In genomic region chr2:3117650-3118216, GRCh38 we compare ENCODE assay signal across 29 cellular contexts.
"Had no signal": no experiment of that assay in that cellular context is flagged by ENCODE, and none has a peak within 500 bp of the region (broad histone marks: within the 10 kb centered on the region; RNA-seq: fewer than 3 reads in every experiment).

No MANE protein-coding gene starts in this region.

- DNase-seq: activated CD4-positive, alpha-beta T cell treated with anti-CD3 and anti-CD28 coated beads for 4 hours; activated CD4-positive, alpha-beta T cell treated with anti-CD3 and anti-CD28 coated beads, Interleukin-2, amount 50 U/mL, for 48 hours; activated gamma-delta T cell; activated naive CD4-positive, alpha-beta T cell treated with anti-CD3 and anti-CD28 coated beads, Interleukin-2, amount 10 ng/mL, durations not matched to agents 7 days and 5 days; activated naive CD8-positive, alpha-beta T cell treated with anti-CD3 and anti-CD28 coated beads, Interleukin-2, amount 10 ng/mL, durations not matched to agents 7 days and 5 days; foreskin keratinocyte; heart left ventricle; hypothalamus; left lung; lower lobe of right lung; mesenchymal stem cell; natural killer cell; retina; small intestine; stimulated activated CD4-positive, alpha-beta T cell treated with anti-CD3 and anti-CD28 coated beads, Interleukin-1b, Interleukin-23, amount 100 ng/mL, for 48 hours; stimulated activated CD4-positive, alpha-beta T cell treated with anti-CD3 and anti-CD28 coated beads, Interleukin-4, amount 100 ng/mL, for 4 hours; stimulated activated CD8-positive, alpha-beta memory T cell treated with anti-CD3 and anti-CD28 coated beads, Interleukin-4, amount 100 ng/mL, for 48 hours; stimulated activated naive CD8-positive, alpha-beta T cell treated with anti-CD3 and anti-CD28 coated beads, Interleukin-15, amount 100 ng/mL, for 72 hours; thyroid gland had no signal

- H3K4me1 Mint-ChIP-seq: activated naive CD4-positive, alpha-beta T cell treated with anti-CD3 and anti-CD28 coated beads, Interleukin-2, amount 10 ng/mL, durations not matched to agents 7 days and 5 days; activated naive CD8-positive, alpha-beta T cell treated with anti-CD3 and anti-CD28 coated beads, Interleukin-2, amount 10 ng/mL, durations not matched to agents 7 days and 5 days; natural killer cell; stimulated activated memory B cell treated with anti-CD40 and anti-IgM and Interleukin-4, amounts not matched to agents 10 μg/mL and 1 μg/mL and 100 μg/mL, for 72 hours; stimulated activated naive CD8-positive, alpha-beta T cell treated with anti-CD3 and anti-CD28 coated beads, Interleukin-15, amount 100 ng/mL, for 72 hours had no signal

- H3K27me3 Mint-ChIP-seq: activated naive CD4-positive, alpha-beta T cell treated with anti-CD3 and anti-CD28 coated beads, Interleukin-2, amount 10 ng/mL, durations not matched to agents 7 days and 5 days; stimulated activated memory B cell treated with anti-CD40 and anti-IgM and Interleukin-4, amounts not matched to agents 10 μg/mL and 1 μg/mL and 100 μg/mL, for 72 hours; stimulated activated naive CD8-positive, alpha-beta T cell treated with anti-CD3 and anti-CD28 coated beads, Interleukin-15, amount 100 ng/mL, for 72 hours had no signal

- H3K4me3 ChIP-seq: ascending aorta, cardiac muscle cell, coronary artery, heart left ventricle, left lung, lower lobe of right lung, prostate gland, thyroid gland, upper lobe of left lung, vagina had no signal

- H3K27ac ChIP-seq: ascending aorta, cardiac muscle cell, coronary artery, foreskin keratinocyte, heart left ventricle, left lung, lower lobe of right lung, prostate gland, thyroid gland, upper lobe of left lung, vagina had no signal

- H3K36me3 Mint-ChIP-seq: activated naive CD4-positive, alpha-beta T cell treated with anti-CD3 and anti-CD28 coated beads, Interleukin-2, amount 10 ng/mL, durations not matched to agents 7 days and 5 days; activated naive CD8-positive, alpha-beta T cell treated with anti-CD3 and anti-CD28 coated beads, Interleukin-2, amount 10 ng/mL, durations not matched to agents 7 days and 5 days; natural killer cell had no signal

- H3K4me3 Mint-ChIP-seq: activated naive CD4-positive, alpha-beta T cell treated with anti-CD3 and anti-CD28 coated beads, Interleukin-2, amount 10 ng/mL, durations not matched to agents 7 days and 5 days; activated naive CD8-positive, alpha-beta T cell treated with anti-CD3 and anti-CD28 coated beads, Interleukin-2, amount 10 ng/mL, durations not matched to agents 7 days and 5 days; brain; natural killer cell; stimulated activated memory B cell treated with anti-CD40 and anti-IgM and Interleukin-4, amounts not matched to agents 10 μg/mL and 1 μg/mL and 100 μg/mL, for 72 hours; stimulated activated naive CD8-positive, alpha-beta T cell treated with anti-CD3 and anti-CD28 coated beads, Interleukin-15, amount 100 ng/mL, for 72 hours had no signal

- H3K9me3 Mint-ChIP-seq: activated naive CD4-positive, alpha-beta T cell treated with anti-CD3 and anti-CD28 coated beads, Interleukin-2, amount 10 ng/mL, durations not matched to agents 7 days and 5 days; activated naive CD8-positive, alpha-beta T cell treated with anti-CD3 and anti-CD28 coated beads, Interleukin-2, amount 10 ng/mL, durations not matched to agents 7 days and 5 days; natural killer cell had no signal

- H3K27me3 ChIP-seq: ascending aorta, cardiac muscle cell, foreskin keratinocyte, heart left ventricle, left lung, thyroid gland, upper lobe of left lung, vagina had no signal

- H3K4me1 ChIP-seq: ascending aorta, foreskin keratinocyte, heart left ventricle, left lung, lower lobe of right lung, prostate gland, thyroid gland, upper lobe of left lung, vagina had no signal

- H3K27ac Mint-ChIP-seq: activated naive CD4-positive, alpha-beta T cell treated with anti-CD3 and anti-CD28 coated beads, Interleukin-2, amount 10 ng/mL, durations not matched to agents 7 days and 5 days; activated naive CD8-positive, alpha-beta T cell treated with anti-CD3 and anti-CD28 coated beads, Interleukin-2, amount 10 ng/mL, durations not matched to agents 7 days and 5 days; brain; natural killer cell; stimulated activated memory B cell treated with anti-CD40 and anti-IgM and Interleukin-4, amounts not matched to agents 10 μg/mL and 1 μg/mL and 100 μg/mL, for 72 hours; stimulated activated naive CD8-positive, alpha-beta T cell treated with anti-CD3 and anti-CD28 coated beads, Interleukin-15, amount 100 ng/mL, for 72 hours had no signal

- H3K9me3 ChIP-seq: ascending aorta, left lung, lower lobe of right lung, prostate gland, thyroid gland, upper lobe of left lung, vagina had no signal

- H3K36me3 ChIP-seq: ascending aorta, cardiac muscle cell, heart left ventricle, left lung, lower lobe of right lung, prostate gland, thyroid gland, upper lobe of left lung, vagina had no signal

- ATAC-seq: esophagus mucosa; foreskin keratinocyte; heart left ventricle; left lung; lower lobe of right lung; natural killer cell; sciatic nerve; stimulated activated memory B cell treated with anti-CD40 and anti-IgM and Interleukin-4, amounts not matched to agents 10 μg/mL and 1 μg/mL and 100 μg/mL, for 72 hours; stimulated activated naive CD8-positive, alpha-beta T cell treated with anti-CD3 and anti-CD28 coated beads, Interleukin-15, amount 100 ng/mL, for 72 hours had no signal
